ENCODE assay signal across 2 cellular contexts in the genomic region with DNA sequence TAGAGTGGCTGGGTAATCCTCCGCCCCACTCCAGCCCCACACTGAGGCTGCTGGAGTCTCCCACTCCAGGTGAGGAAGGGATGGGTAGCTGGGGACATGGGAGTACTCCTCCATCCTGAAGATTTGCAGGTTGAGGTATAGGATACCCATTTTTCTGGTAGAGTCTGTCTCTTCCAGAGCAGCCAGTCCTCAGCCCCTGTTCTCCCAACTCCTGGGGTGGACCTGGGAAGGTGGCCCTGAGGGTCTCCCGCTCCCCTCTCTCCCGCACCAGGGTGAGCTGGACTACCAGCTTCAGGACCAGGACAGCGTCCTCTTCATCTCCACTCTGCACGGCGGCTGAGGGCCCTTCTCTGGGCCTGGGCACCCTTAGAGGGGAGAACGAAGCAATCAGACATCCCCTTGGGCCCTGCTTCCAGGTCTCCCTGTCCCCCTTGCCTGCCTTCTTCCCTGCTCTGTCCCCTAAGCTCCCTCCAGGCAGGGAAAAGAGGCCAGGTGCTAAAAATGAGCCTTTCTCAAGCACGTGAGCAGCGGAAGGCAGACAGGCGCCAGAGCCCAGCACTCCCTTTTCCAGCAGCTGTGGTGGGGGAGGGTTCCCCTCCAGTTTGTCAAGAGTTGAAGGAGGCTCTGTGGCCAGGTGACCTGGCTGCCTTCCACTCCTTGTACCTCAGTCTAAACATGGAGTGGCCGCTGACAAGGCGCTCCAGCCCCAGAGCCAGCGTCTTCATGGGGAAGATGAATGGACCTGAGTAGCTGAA.
TF ChIP-seq lines count a peak whose summit lies in the region.

No MANE protein-coding gene starts in this region.

TF ChIP-seq in HEK293, 187 proteins besides CTCF, POLR2A, EP300 and RAD21 (continues in another document):
- TF ChIP-seq ZNF600 (tag by site-specific recombination; IDR thresholded peaks at IDR 0.05) (no peak), ZNF16 (tag by site-specific recombination; IDR thresholded peaks at IDR 0.05; ENCODE audit: low read depth) (no peak), SP2 (tag by site-specific recombination; IDR thresholded peaks at IDR 0.05) (no peak), ZNF223 (tag by site-specific recombination; IDR thresholded peaks at IDR 0.05) (no peak), ZNF155 (tag by site-specific recombination; IDR thresholded peaks at IDR 0.05) (no peak), ZNF311 (tag by site-specific recombination; IDR thresholded peaks at IDR 0.05; ENCODE audit: borderline replicate concordance) (no peak), ZEB2 (tag by site-specific recombination; IDR thresholded peaks at IDR 0.05) (no peak), ZNF416 (tag by site-specific recombination; IDR thresholded peaks at IDR 0.05) (no peak), MZF1 (tag by site-specific recombination; IDR thresholded peaks at IDR 0.05; ENCODE audit: borderline replicate concordance) (no peak), ZNF335 (tag by site-specific recombination; conservative IDR thresholded peaks at IDR 0.05) (no peak), GLIS1 (tag by site-specific recombination; IDR thresholded peaks at IDR 0.05) (no peak), WT1 (tag by site-specific recombination; IDR thresholded peaks at IDR 0.05) (peak; percentile 60; the same call in 1 of the 2 replicates)
- TF ChIP-seq, protein P1, sequence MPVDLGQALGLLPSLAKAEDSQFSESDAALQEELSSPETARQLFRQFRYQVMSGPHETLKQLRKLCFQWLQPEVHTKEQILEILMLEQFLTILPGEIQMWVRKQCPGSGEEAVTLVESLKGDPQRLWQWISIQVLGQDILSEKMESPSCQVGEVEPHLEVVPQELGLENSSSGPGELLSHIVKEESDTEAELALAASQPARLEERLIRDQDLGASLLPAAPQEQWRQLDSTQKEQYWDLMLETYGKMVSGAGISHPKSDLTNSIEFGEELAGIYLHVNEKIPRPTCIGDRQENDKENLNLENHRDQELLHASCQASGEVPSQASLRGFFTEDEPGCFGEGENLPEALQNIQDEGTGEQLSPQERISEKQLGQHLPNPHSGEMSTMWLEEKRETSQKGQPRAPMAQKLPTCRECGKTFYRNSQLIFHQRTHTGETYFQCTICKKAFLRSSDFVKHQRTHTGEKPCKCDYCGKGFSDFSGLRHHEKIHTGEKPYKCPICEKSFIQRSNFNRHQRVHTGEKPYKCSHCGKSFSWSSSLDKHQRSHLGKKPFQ (tag by site-specific recombination; IDR thresholded peaks at IDR 0.05): no peak
- TF ChIP-seq, protein P2, sequence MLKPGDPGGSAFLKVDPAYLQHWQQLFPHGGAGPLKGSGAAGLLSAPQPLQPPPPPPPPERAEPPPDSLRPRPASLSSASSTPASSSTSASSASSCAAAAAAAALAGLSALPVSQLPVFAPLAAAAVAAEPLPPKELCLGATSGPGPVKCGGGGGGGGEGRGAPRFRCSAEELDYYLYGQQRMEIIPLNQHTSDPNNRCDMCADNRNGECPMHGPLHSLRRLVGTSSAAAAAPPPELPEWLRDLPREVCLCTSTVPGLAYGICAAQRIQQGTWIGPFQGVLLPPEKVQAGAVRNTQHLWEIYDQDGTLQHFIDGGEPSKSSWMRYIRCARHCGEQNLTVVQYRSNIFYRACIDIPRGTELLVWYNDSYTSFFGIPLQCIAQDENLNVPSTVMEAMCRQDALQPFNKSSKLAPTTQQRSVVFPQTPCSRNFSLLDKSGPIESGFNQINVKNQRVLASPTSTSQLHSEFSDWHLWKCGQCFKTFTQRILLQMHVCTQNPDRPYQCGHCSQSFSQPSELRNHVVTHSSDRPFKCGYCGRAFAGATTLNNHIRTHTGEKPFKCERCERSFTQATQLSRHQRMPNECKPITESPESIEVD (tag by site-specific recombination; IDR thresholded peaks at IDR 0.05): no peak
- TF ChIP-seq, protein P3, sequence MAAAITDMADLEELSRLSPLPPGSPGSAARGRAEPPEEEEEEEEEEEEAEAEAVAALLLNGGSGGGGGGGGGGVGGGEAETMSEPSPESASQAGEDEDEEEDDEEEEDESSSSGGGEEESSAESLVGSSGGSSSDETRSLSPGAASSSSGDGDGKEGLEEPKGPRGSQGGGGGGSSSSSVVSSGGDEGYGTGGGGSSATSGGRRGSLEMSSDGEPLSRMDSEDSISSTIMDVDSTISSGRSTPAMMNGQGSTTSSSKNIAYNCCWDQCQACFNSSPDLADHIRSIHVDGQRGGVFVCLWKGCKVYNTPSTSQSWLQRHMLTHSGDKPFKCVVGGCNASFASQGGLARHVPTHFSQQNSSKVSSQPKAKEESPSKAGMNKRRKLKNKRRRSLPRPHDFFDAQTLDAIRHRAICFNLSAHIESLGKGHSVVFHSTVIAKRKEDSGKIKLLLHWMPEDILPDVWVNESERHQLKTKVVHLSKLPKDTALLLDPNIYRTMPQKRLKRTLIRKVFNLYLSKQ (tag by site-specific recombination; IDR thresholded peaks at IDR 0.05; ENCODE audit: borderline replicate concordance): no peak
- TF ChIP-seq, protein P4, sequence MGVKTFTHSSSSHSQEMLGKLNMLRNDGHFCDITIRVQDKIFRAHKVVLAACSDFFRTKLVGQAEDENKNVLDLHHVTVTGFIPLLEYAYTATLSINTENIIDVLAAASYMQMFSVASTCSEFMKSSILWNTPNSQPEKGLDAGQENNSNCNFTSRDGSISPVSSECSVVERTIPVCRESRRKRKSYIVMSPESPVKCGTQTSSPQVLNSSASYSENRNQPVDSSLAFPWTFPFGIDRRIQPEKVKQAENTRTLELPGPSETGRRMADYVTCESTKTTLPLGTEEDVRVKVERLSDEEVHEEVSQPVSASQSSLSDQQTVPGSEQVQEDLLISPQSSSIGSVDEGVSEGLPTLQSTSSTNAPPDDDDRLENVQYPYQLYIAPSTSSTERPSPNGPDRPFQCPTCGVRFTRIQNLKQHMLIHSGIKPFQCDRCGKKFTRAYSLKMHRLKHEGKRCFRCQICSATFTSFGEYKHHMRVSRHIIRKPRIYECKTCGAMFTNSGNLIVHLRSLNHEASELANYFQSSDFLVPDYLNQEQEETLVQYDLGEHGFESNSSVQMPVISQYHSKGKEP (tag by site-specific recombination; IDR thresholded peaks at IDR 0.05): no peak
- TF ChIP-seq, protein P5, sequence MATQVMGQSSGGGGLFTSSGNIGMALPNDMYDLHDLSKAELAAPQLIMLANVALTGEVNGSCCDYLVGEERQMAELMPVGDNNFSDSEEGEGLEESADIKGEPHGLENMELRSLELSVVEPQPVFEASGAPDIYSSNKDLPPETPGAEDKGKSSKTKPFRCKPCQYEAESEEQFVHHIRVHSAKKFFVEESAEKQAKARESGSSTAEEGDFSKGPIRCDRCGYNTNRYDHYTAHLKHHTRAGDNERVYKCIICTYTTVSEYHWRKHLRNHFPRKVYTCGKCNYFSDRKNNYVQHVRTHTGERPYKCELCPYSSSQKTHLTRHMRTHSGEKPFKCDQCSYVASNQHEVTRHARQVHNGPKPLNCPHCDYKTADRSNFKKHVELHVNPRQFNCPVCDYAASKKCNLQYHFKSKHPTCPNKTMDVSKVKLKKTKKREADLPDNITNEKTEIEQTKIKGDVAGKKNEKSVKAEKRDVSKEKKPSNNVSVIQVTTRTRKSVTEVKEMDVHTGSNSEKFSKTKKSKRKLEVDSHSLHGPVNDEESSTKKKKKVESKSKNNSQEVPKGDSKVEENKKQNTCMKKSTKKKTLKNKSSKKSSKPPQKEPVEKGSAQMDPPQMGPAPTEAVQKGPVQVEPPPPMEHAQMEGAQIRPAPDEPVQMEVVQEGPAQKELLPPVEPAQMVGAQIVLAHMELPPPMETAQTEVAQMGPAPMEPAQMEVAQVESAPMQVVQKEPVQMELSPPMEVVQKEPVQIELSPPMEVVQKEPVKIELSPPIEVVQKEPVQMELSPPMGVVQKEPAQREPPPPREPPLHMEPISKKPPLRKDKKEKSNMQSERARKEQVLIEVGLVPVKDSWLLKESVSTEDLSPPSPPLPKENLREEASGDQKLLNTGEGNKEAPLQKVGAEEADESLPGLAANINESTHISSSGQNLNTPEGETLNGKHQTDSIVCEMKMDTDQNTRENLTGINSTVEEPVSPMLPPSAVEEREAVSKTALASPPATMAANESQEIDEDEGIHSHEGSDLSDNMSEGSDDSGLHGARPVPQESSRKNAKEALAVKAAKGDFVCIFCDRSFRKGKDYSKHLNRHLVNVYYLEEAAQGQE (tag by site-specific recombination; IDR thresholded peaks at IDR 0.05): peak; percentile 75

TF ChIP-seq in GM12878, 131 proteins besides CTCF, POLR2A, EP300 and RAD21:
- TF ChIP-seq, protein P6, sequence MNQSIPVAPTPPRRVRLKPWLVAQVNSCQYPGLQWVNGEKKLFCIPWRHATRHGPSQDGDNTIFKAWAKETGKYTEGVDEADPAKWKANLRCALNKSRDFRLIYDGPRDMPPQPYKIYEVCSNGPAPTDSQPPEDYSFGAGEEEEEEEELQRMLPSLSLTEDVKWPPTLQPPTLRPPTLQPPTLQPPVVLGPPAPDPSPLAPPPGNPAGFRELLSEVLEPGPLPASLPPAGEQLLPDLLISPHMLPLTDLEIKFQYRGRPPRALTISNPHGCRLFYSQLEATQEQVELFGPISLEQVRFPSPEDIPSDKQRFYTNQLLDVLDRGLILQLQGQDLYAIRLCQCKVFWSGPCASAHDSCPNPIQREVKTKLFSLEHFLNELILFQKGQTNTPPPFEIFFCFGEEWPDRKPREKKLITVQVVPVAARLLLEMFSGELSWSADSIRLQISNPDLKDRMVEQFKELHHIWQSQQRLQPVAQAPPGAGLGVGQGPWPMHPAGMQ (IDR thresholded peaks at IDR 0.05; ENCODE audit: borderline replicate concordance): no peak
- TF ChIP-seq TBL1XR1 (IDR thresholded peaks at IDR 0.05; ENCODE audit: low read depth, low read length) (no peak), NBN (IDR thresholded peaks at IDR 0.05) (no peak), MXI1 (IDR thresholded peaks at IDR 0.05; ENCODE audit: low read depth, low read length) (no peak), CREB1 (IDR thresholded peaks at IDR 0.05; ENCODE audit: low read depth) (no peak), MEF2A (IDR thresholded peaks at IDR 0.05; ENCODE audit: insufficient read depth, low read depth, low read length) (no peak), RBBP5 (conservative IDR thresholded peaks at IDR 0.05) (no peak), LARP7 (IDR thresholded peaks at IDR 0.05) (no peak), FOS (IDR thresholded peaks at IDR 0.05; ENCODE audit: borderline replicate concordance, extremely low read depth, insufficient read length) (no peak)
- TF ChIP-seq, protein P7, sequence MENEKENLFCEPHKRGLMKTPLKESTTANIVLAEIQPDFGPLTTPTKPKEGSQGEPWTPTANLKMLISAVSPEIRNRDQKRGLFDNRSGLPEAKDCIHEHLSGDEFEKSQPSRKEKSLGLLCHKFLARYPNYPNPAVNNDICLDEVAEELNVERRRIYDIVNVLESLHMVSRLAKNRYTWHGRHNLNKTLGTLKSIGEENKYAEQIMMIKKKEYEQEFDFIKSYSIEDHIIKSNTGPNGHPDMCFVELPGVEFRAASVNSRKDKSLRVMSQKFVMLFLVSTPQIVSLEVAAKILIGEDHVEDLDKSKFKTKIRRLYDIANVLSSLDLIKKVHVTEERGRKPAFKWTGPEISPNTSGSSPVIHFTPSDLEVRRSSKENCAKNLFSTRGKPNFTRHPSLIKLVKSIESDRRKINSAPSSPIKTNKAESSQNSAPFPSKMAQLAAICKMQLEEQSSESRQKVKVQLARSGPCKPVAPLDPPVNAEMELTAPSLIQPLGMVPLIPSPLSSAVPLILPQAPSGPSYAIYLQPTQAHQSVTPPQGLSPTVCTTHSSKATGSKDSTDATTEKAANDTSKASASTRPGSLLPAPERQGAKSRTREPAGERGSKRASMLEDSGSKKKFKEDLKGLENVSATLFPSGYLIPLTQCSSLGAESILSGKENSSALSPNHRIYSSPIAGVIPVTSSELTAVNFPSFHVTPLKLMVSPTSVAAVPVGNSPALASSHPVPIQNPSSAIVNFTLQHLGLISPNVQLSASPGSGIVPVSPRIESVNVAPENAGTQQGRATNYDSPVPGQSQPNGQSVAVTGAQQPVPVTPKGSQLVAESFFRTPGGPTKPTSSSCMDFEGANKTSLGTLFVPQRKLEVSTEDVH (IDR thresholded peaks at IDR 0.05; ENCODE audit: low read depth, partially characterized antibody): no peak
